Comparison of ENCODE assay signal across 36 cellular contexts in the genomic region with DNA sequence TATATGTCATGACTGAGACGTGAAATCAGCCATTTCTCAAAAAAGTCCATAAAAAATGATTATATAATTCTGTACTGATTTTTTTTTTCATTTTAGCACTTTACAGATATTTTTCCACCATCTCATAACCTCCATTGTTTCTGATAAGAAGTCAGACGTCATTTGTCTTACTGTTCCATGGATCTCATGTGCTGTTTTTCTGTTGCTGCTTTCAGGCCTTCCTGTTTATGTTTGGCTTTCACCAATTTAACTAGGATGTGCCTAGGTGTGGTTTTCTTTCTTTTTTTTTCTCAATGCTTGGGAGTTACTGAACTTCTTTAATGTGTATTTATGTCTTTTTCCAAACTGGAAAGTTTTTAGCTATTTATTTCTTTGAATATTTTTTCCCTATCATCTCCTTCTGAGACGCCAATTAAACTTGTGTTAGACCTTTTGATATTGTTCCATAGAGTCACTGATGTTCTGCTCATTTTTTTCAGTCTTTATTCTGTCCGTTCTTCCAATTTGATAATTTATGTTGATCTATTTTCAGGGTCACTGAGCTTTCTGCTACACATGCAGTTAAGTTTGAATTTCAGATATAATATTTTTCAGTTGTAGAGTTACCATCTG.
"Had no signal": no experiment of that assay in that cellular context is flagged by ENCODE, and none has a peak within 500 bp of the region (broad histone marks: within the 10 kb centered on the region; RNA-seq: fewer than 3 reads in every experiment).

No MANE protein-coding gene starts in this region.

- H3K36me3 ChIP-seq: esophagus muscularis mucosa, heart left ventricle, ovary, prostate gland, sigmoid colon, thoracic aorta, uterus had no signal

- ATAC-seq: activated CD4-positive, CD25-positive, alpha-beta regulatory T cell treated with anti-CD3 and anti-CD28 coated beads, Interleukin-2, amount 50 U/mL, for 24 hours; activated naive CD4-positive, alpha-beta T cell treated with anti-CD3 and anti-CD28 coated beads, Interleukin-2, amount 50 U/mL, for 72 hours; foreskin keratinocyte; heart left ventricle; left colon; naive thymus-derived CD4-positive, alpha-beta T cell; stimulated activated effector memory CD8-positive, alpha-beta T cell treated with anti-CD3 and anti-CD28 coated beads, Interleukin-12 subunit alpha, Interleukin-12 subunit beta, amount 100 ng/mL, for 72 hours had no signal

- H3K27ac Mint-ChIP-seq: activated naive CD4-positive, alpha-beta T cell treated with anti-CD3 and anti-CD28 coated beads, Interleukin-2, amount 50 U/mL, for 72 hours; activated T-helper 2 cell treated with anti-CD3 and anti-CD28 coated beads, Interferon-gamma antibody, Interleukin-2, Interleukin-4, amounts not matched to agents 10 μg/mL and 5 μg/mL and 100 μg/mL, durations not matched to agents 14 hours and 24 hours and 36 hours; dendritic cell treated with granulocyte-macrophage colony-stimulating factor and Interleukin-4, amounts not matched to agents 40 ng/mL and 50 ng/mL, for 4 days; naive thymus-derived CD4-positive, alpha-beta T cell; stimulated activated effector memory CD8-positive, alpha-beta T cell treated with anti-CD3 and anti-CD28 coated beads, Interleukin-12 subunit alpha, Interleukin-12 subunit beta, amount 100 ng/mL, for 72 hours; stimulated activated naive CD8-positive, alpha-beta T cell treated with anti-CD3 and anti-CD28 coated beads, Interleukin-15, Interleukin-2, amounts not matched to agents 100 ng/mL and 50 ng/mL, for 24 hours; T-helper 2 cell treated with Interferon-gamma antibody and Interleukin-4, amounts not matched to agents 5 μg/mL and 100 μg/mL, for 36 hours had no signal

- H3K4me3 Mint-ChIP-seq: dendritic cell treated with granulocyte-macrophage colony-stimulating factor and Interleukin-4, amounts not matched to agents 40 ng/mL and 50 ng/mL, for 4 days; immature natural killer cell; stimulated activated effector memory CD8-positive, alpha-beta T cell treated with anti-CD3 and anti-CD28 coated beads, Interleukin-12 subunit alpha, Interleukin-12 subunit beta, amount 100 ng/mL, for 72 hours; stimulated activated naive CD8-positive, alpha-beta T cell treated with anti-CD3 and anti-CD28 coated beads, Interleukin-15, Interleukin-2, amounts not matched to agents 100 ng/mL and 50 ng/mL, for 24 hours; T-helper 2 cell treated with Interferon-gamma antibody and Interleukin-4, amounts not matched to agents 5 μg/mL and 100 μg/mL, for 36 hours had no signal

- H3K27me3 Mint-ChIP-seq: dendritic cell treated with granulocyte-macrophage colony-stimulating factor and Interleukin-4, amounts not matched to agents 40 ng/mL and 50 ng/mL, for 4 days; naive thymus-derived CD4-positive, alpha-beta T cell; stimulated activated naive CD8-positive, alpha-beta T cell treated with anti-CD3 and anti-CD28 coated beads, Interleukin-15, Interleukin-2, amounts not matched to agents 100 ng/mL and 50 ng/mL, for 24 hours had no signal

- H3K4me3 ChIP-seq: esophagus muscularis mucosa, heart left ventricle, ovary, prostate gland, sigmoid colon, thoracic aorta, uterus had no signal

- FAIRE-seq: astrocyte, kidney, small intestine had no signal

- H3K27ac ChIP-seq: esophagus muscularis mucosa, foreskin keratinocyte, heart left ventricle, ovary, prostate gland, sigmoid colon, thoracic aorta, uterus, VCaP had no signal

- H3K9me3 ChIP-seq: prostate gland, uterus had no signal

- DNase-seq: activated CD4-positive, alpha-beta T cell treated with anti-CD3 and anti-CD28 coated beads for 48 hours; activated CD4-positive, alpha-beta T cell treated with anti-CD3 and anti-CD28 coated beads, Interleukin-2, amount 50 U/mL, for 48 hours; activated CD8-positive, alpha-beta memory T cell treated with anti-CD3 and anti-CD28 coated beads, Interleukin-2, amount 50 U/mL, for 4 hours; activated naive CD4-positive, alpha-beta T cell; activated T-cell treated with anti-CD3 and anti-CD28 coated beads, Interleukin-2, amount 50 U/mL, for 1 hour; amniotic stem cell; caudate nucleus; heart left ventricle; hypothalamus; immature natural killer cell; kidney; left colon; mammary epithelial cell; midbrain; naive thymus-derived CD4-positive, alpha-beta T cell; ovary; retina; sigmoid colon; small intestine; stimulated activated CD4-positive, alpha-beta T cell treated with anti-CD3 and anti-CD28 coated beads, Interleukin-4, amount 100 ng/mL, for 24 hours; T-helper 1 cell; trophoblast cell; uterus had no signal

- H3K36me3 Mint-ChIP-seq: stimulated activated effector memory CD8-positive, alpha-beta T cell treated with anti-CD3 and anti-CD28 coated beads, Interleukin-12 subunit alpha, Interleukin-12 subunit beta, amount 100 ng/mL, for 72 hours had no signal

- H3K4me1 ChIP-seq: foreskin keratinocyte, prostate gland, uterus had no signal

- H3K27me3 ChIP-seq: esophagus muscularis mucosa, foreskin keratinocyte, heart left ventricle, ovary, sigmoid colon, uterus had no signal
